Comparison of ENCODE assay signal across 9 cellular contexts in genomic region chr3:140898340-140899180, GRCh38. TPM values are rescaled to one million over a fixed set of nuclear protein-coding genes. Genes with fewer than 3 reads are reported as not detected.
DNase-seq lines count a peak whose midpoint lies in the region; ATAC-seq and TF ChIP-seq lines count a peak whose summit lies in the region.
"Had no signal": no experiment of that assay in that cellular context is flagged by ENCODE, and none has a peak within 500 bp of the region (broad histone marks: within the 10 kb centered on the region; RNA-seq: fewer than 3 reads in every experiment).

No MANE protein-coding gene starts in this region.

- H4K20me1 ChIP-seq in SU-DHL-6 (ENCODE audit: low read depth, low read length), result no peaks in the 10 kb centered on the region

- no peaks in the 10 kb centered on the region for H3F3A ChIP-seq in SU-DHL-6 (ENCODE audit: insufficient read depth)

- no peaks in the 10 kb centered on the region for H3K9me2 ChIP-seq in SU-DHL-6 (replicated peaks; ENCODE audit: insufficient read depth, low read length)

- ATAC-seq in GM19043 (IDR thresholded peaks at IDR 0.05; ENCODE audit: low read depth, unreplicated experiment), result peak; percentile 59
- peak; percentile 37 for ATAC-seq in omental fat pad (ENCODE audit: low FRiP score)

- H3K4me3 ChIP-seq in SU-DHL-6 (ENCODE audit: insufficient read depth, low read length, poor library complexity, severe bottlenecking), result no peak overlapping the region
- H3K4me3 ChIP-seq: SJSA1 had no signal

- H2AFZ ChIP-seq in SU-DHL-6 (ENCODE audit: low read depth, low read length, severe bottlenecking), result no peak overlapping the region

- no peak overlapping the region for H3K9ac ChIP-seq in SU-DHL-6 (ENCODE audit: low read length)

- no peaks in the 10 kb centered on the region for H3K9me3 ChIP-seq in SU-DHL-6 (ENCODE audit: insufficient read depth, low read length)
- H3K9me3 ChIP-seq: SJSA1 had no signal

- TF ChIP-seq CTCF in SU-DHL-6 (IDR thresholded peaks at IDR 0.05; ENCODE audit: insufficient read depth, low read length, poor library complexity, severe bottlenecking) (peak; percentile 45), omental fat pad (IDR thresholded peaks at IDR 0.05) (no peak)

- H3K4me2 ChIP-seq in SU-DHL-6 (ENCODE audit: low read depth, low read length, poor library complexity, severe bottlenecking), result no peak overlapping the region

- DNase-seq in COLO668 (lab: John Stamatoyannopoulos, UW; ENCODE audit: unreplicated experiment), result peak; percentile 4
- DNase-seq in NCI-H1105 (lab: John Stamatoyannopoulos, UW), result peak; percentile 75
- DNase-seq in fibroblast of peridontal ligament (ENCODE audit: extremely low read depth), result peak; percentile 95
- no peak for DNase-seq in omental fat pad (ENCODE audit: low spot score)
- DNase-seq in HK-2 (ENCODE audit: unreplicated experiment), result no peak
- no peak for DNase-seq in cerebellar nuclear complex (lab: John Stamatoyannopoulos, UW)

- H3K27me3 ChIP-seq in SU-DHL-6 (ENCODE audit: low read length), result no peaks in the 10 kb centered on the region
- H3K27me3 ChIP-seq: SJSA1 had no signal

- H3K27ac ChIP-seq in SU-DHL-6 (ENCODE audit: low read depth, low read length), result no peak overlapping the region
- H3K27ac ChIP-seq: SJSA1 had no signal

- H3K36me3 ChIP-seq in SU-DHL-6 (ENCODE audit: low read length), result no peaks in the 10 kb centered on the region
- H3K36me3 ChIP-seq: SJSA1 had no signal

- H3K79me2 ChIP-seq in SU-DHL-6 (ENCODE audit: insufficient read depth, low read length), result no peaks in the 10 kb centered on the region

RNA-seq across cellular contexts. Expression of gene SLC25A36, which starts 43.1 kb away (rescaled TPM):
- 10 to 100 TPM; 50.9 to 77.9 (median 55.4) TPM for total RNA-seq in omental fat pad

Comparison
In these comparisons a context has a peak if more than half of its experiments do, and no peak if none do; other contexts are left out.
1. DNase-seq: peak in COLO668 (single experiment), NCI-H1105 (single experiment) and fibroblast of peridontal ligament (single experiment); none in omental fat pad (single experiment), HK-2 (single experiment) and cerebellar nuclear complex (0 of 2).